20 cellular contexts compared by ENCODE assay signal in the genomic region with DNA sequence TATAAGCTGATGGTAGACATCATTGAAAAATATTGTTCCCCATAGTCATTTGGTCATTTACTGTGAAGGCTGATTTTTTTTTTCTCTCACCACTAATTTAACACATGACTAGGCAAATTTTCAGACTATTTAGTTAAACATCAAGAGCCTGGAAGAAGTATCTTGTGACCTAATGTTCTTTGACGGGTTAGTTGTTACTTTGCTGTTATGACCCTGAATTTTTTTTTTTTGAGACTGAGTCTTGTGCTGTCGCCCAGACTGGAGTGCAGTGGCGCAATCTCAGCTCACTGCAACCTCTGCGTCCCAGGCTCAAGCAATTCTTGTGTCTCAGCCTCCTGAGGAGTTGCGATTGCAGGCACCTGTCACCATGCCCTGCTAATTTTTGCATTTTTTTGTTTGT.
"Had no signal": no experiment of that assay in that cellular context is flagged by ENCODE, and none has a peak within 500 bp of the region (broad histone marks: within the 10 kb centered on the region; RNA-seq: fewer than 3 reads in every experiment).

No MANE protein-coding gene starts in this region.

- H3K9me3 ChIP-seq: esophagus muscularis mucosa, gastroesophageal sphincter, pancreas, sigmoid colon, stomach, uterus had no signal

- H3K4me1 ChIP-seq: esophagus muscularis mucosa, gastroesophageal sphincter, pancreas, sigmoid colon, stomach, uterus had no signal

- DNase-seq: effector memory CD4-positive, alpha-beta T cell; foreskin fibroblast; glutamatergic neuron; left cardiac atrium; left ventricle myocardium superior; mesendoderm; naive B cell; occipital lobe; pancreas; sigmoid colon; stimulated activated CD4-positive, alpha-beta T cell treated with anti-CD3 and anti-CD28 coated beads, Interleukin-2, amount 100 ng/mL, for 24 hours; stimulated activated naive CD4-positive, alpha-beta T cell; stomach; substantia nigra; uterus had no signal

- ATAC-seq: gastroesophageal sphincter, left cardiac atrium, left ventricle myocardium superior, pancreas had no signal

- H3K27ac ChIP-seq: esophagus muscularis mucosa, gastroesophageal sphincter, pancreas, sigmoid colon, skin epidermis, stomach, uterus had no signal

- FAIRE-seq: keratinocyte had no signal

- H3K4me3 ChIP-seq: esophagus muscularis mucosa, gastroesophageal sphincter, lung, pancreas, sigmoid colon, skin epidermis, stomach, uterus had no signal

- H3K36me3 ChIP-seq: uterus had no signal

- H3K27me3 ChIP-seq: esophagus muscularis mucosa, gastroesophageal sphincter, pancreas, sigmoid colon, stomach, uterus had no signal
